29 cellular contexts compared by ENCODE assay signal in the genomic region with DNA sequence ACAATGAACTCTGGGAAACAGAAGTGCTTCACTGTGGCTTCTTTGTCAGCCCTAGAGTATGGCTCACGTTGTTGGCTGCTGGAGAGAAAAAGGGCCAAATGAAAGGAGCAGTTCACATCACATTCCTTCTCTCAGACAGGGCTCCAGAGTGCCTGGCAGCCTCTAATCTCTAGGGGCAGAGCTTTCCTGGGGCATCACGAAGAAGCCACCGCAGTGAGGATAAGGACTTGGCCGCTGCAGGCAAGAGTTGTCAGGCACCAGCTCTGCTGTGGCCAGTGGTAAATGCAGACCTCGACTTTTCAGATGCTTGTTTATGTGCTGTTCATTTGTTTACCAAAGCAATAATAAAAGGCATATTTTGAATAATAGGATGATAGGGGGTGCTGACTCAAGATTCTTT.
"Had no signal": no experiment of that assay in that cellular context is flagged by ENCODE, and none has a peak within 500 bp of the region (broad histone marks: within the 10 kb centered on the region; RNA-seq: fewer than 3 reads in every experiment).

No MANE protein-coding gene starts in this region.

- H3K36me3 ChIP-seq: Peyer's patch had no signal

- H3K27me3 ChIP-seq: Peyer's patch had no signal

- H3K27ac ChIP-seq: Peyer's patch, RWPE1, SK-N-MC had no signal

- ATAC-seq: activated naive CD4-positive, alpha-beta T cell treated with anti-CD3 and anti-CD28 coated beads, Interleukin-2, amount 50 U/mL, for 72 hours; activated naive CD8-positive, alpha-beta T cell treated with anti-CD3 and anti-CD28 coated beads, Interleukin-2, amount 50 U/mL, for 24 hours; activated T-cell treated with anti-CD3 and anti-CD28 coated beads, Interleukin-2, amount 50 U/mL, for 4 hours; K562; T-cell had no signal

- DNase-seq: activated B cell treated with CpG ODN at 0.5 μM for 24 hours; activated CD4-positive, alpha-beta memory T cell treated with anti-CD3 and anti-CD28 coated beads for 36 hours; activated CD4-positive, alpha-beta T cell treated with anti-CD3 and anti-CD28 coated beads, Interleukin-2, amount 10 ng/mL, durations not matched to agents 7 days and 5 days; activated CD8-positive, alpha-beta memory T cell treated with anti-CD3 and anti-CD28 coated beads for 24 hours; activated effector memory CD4-positive, alpha-beta T cell treated with anti-CD3 and anti-CD28 coated beads, Interleukin-2, amount 50 U/mL, for 16 hours; activated naive CD4-positive, alpha-beta T cell treated with Interleukin-2 at 50 U/mL for 16 hours; activated naive CD8-positive, alpha-beta T cell treated with anti-CD3 and anti-CD28 coated beads, Interleukin-2, amount 50 U/mL, for 24 hours; activated T-cell treated with anti-CD3 and anti-CD28 coated beads, Interleukin-2, amount 50 U/mL, for 4 hours; amygdala; cerebellar nuclear complex; Karpas-422; MM.1S; NCI-H1105; NCI-H1436; NCI-H1694 treated with DMSO at 0.1 percent for 48 hours; NCI-H2029 treated with DMSO at 0.1 percent for 48 hours; NCI-H2171; NCI-H2227 treated with DMSO at 0.1 percent for 48 hours; NCI-H446 treated with DMSO at 0.1 percent for 48 hours; NCI-H82; Peyer's patch; SHP77 treated with DMSO at 0.1 percent for 48 hours; T-cell; T-helper 2 cell; T1000 had no signal

- H3K9me3 ChIP-seq: Peyer's patch had no signal

- H3K4me3 ChIP-seq: K562, Peyer's patch, SK-N-MC had no signal

- H3K4me1 ChIP-seq: Peyer's patch had no signal
